Comparison of ENCODE assay signal across 1 cellular context in the genomic region with DNA sequence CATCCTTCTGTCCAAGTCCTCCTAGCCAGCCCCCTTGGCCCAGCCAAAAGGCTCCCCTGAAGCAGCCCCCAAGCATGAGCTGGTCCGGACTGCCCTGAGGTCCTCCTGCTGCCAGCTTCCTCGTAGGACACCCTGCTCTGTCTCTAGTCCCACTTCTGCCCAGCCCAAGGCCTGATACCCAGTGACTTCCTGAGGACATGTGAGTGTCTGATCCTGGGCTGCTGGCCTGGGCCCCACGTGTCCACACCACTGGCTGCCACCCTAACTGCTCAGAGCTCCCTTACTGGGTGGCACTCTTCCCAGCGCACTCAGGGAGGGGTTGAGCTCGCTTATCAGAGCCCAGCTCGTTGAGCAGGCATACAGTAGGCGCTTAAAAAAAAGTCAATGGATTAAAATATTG.
TF ChIP-seq lines count a peak whose summit lies in the region.

No MANE protein-coding gene starts in this region.

TF ChIP-seq in HepG2, 621 proteins besides CTCF, POLR2A, EP300 and RAD21 (continued from another document):
- TF ChIP-seq, protein P1, sequence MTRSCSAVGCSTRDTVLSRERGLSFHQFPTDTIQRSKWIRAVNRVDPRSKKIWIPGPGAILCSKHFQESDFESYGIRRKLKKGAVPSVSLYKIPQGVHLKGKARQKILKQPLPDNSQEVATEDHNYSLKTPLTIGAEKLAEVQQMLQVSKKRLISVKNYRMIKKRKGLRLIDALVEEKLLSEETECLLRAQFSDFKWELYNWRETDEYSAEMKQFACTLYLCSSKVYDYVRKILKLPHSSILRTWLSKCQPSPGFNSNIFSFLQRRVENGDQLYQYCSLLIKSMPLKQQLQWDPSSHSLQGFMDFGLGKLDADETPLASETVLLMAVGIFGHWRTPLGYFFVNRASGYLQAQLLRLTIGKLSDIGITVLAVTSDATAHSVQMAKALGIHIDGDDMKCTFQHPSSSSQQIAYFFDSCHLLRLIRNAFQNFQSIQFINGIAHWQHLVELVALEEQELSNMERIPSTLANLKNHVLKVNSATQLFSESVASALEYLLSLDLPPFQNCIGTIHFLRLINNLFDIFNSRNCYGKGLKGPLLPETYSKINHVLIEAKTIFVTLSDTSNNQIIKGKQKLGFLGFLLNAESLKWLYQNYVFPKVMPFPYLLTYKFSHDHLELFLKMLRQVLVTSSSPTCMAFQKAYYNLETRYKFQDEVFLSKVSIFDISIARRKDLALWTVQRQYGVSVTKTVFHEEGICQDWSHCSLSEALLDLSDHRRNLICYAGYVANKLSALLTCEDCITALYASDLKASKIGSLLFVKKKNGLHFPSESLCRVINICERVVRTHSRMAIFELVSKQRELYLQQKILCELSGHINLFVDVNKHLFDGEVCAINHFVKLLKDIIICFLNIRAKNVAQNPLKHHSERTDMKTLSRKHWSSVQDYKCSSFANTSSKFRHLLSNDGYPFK (CRISPR knock-in tag; IDR thresholded peaks at IDR 0.05; ENCODE audit: borderline replicate concordance), result 0 out of 2 replicates have a peak, but pooled peaks have one; percentile 43
